In genomic region chr7:142608630-142609029, GRCh38 we compare ENCODE assay signal across 15 cellular contexts.
DNase-seq lines count a peak whose midpoint lies in the region; ATAC-seq and TF ChIP-seq lines count a peak whose summit lies in the region.
"Had no signal": no experiment of that assay in that cellular context is flagged by ENCODE, and none has a peak within 500 bp of the region (broad histone marks: within the 10 kb centered on the region; RNA-seq: fewer than 3 reads in every experiment).

No MANE protein-coding gene starts in this region.

- no CpG with 5 or more reads among the region's 1 CpG for WGBS in IMR-90 (ENCODE audit: extremely low coverage in 2 of 2, insufficient read length in 1 of 2), 2 experiments

- no peak overlapping the region for H2BK120ac ChIP-seq in IMR-90 (ENCODE audit: low read depth, low read length)

- DNase-seq in activated CD8-positive, alpha-beta memory T cell treated with anti-CD3 and anti-CD28 coated beads, Interleukin-2, amount 10 ng/mL, durations not matched to agents 7 days and 5 days: no peak
- no peak for DNase-seq in activated CD8-positive, alpha-beta memory T cell treated with anti-CD3 and anti-CD28 coated beads for 24 hours
- DNase-seq in IMR-90: no peak
- DNase-seq in PC-9: peak in 1 of 2 experiments; percentile 51
- DNase-seq in epithelial cell of esophagus (ENCODE audit: low read depth): peak; percentile 27
- DNase-seq in NK-92 treated with Interleukin-12 subunit alpha and Interleukin-12 subunit beta, amount 100 ng/mL, for 24 hours (lab: John Stamatoyannopoulos, UW): no peak
- DNase-seq in NCI-H2171 treated with DMSO at 0.1 percent for 48 hours (lab: John Stamatoyannopoulos, UW): no peak
- DNase-seq: DMS 273 treated with DMSO at 0.1 percent for 48 hours, GOT3, KG1, NCI-H146, NCI-H2081 treated with DMSO at 0.1 percent for 48 hours had no signal

- H3K4me3 Mint-ChIP-seq in activated CD8-positive, alpha-beta memory T cell treated with anti-CD3 and anti-CD28 coated beads, Interleukin-2, amount 10 ng/mL, durations not matched to agents 7 days and 5 days: no peak overlapping the region

- no peak overlapping the region for H2AK5ac ChIP-seq in IMR-90 (ENCODE audit: low read depth, low read length)

- no peaks in the 10 kb centered on the region for H3K79me2 ChIP-seq in PC-9 (ENCODE audit: low read depth)

- no peak overlapping the region for H3K4me3 ChIP-seq in IMR-90 (ENCODE audit: insufficient read depth, low read depth, low read length)
- H3K4me3 ChIP-seq in PC-9: no peak overlapping the region
- no peak overlapping the region for H3K4me3 ChIP-seq in epithelial cell of esophagus (ENCODE audit: low read length)
- H3K4me3 ChIP-seq: BLaER1 had no signal

- H4K91ac ChIP-seq in IMR-90 (ENCODE audit: insufficient read depth, low read depth, low read length): no peak overlapping the region

- no peak overlapping the region for H4K8ac ChIP-seq in IMR-90 (ENCODE audit: low read depth in 2 of 2, low read length in 2 of 2)

- ATAC-seq in activated CD8-positive, alpha-beta memory T cell treated with anti-CD3 and anti-CD28 coated beads, Interleukin-2, amount 10 ng/mL, durations not matched to agents 7 days and 5 days: no peak
- ATAC-seq in IMR-90 (ENCODE audit: low read depth): no peak
- ATAC-seq in HG02885 (IDR thresholded peaks at IDR 0.05; ENCODE audit: poor library complexity, unreplicated experiment): no peak
- ATAC-seq: Panc1 had no signal

- intact Hi-C loops in IMR-90 (cut with micrococcal nuclease) (loop anchor here (10.0 kb wide), 1 partner anchor 396 kb away; no protein-coding TSS in a partner anchor), PC-9 (cut with micrococcal nuclease; ENCODE audit: unreplicated experiment) (loop anchor here (10.0 kb wide), 1 partner anchor 284 kb away; no protein-coding TSS in a partner anchor)

- H3K9me3 ChIP-seq in IMR-90 (ENCODE audit: control insufficient read depth, insufficient read depth, low read length) (no peaks in the 10 kb centered on the region), PC-9 (ENCODE audit: insufficient read depth, low read depth) (no peaks in the 10 kb centered on the region)
- H3K9me3 ChIP-seq: BLaER1 had no signal

- H3K56ac ChIP-seq in IMR-90 (ENCODE audit: extremely low read depth, insufficient read depth, low read length): no peak overlapping the region

- TF ChIP-seq CTCF in IMR-90 (conservative IDR thresholded peaks at IDR 0.05; ENCODE audit: low read depth, low read length): no peak
- TF ChIP-seq CTCF in PC-9 (conservative IDR thresholded peaks at IDR 0.05): no peak
- TF ChIP-seq CTCF in epithelial cell of esophagus (IDR thresholded peaks at IDR 0.05; ENCODE audit: insufficient read depth, low read depth, low read length, missing control alignments): no peak

- H3K9me1 ChIP-seq in IMR-90 (ENCODE audit: insufficient read depth, low read length): no peaks in the 10 kb centered on the region

- no peaks in the 10 kb centered on the region for H4K20me1 ChIP-seq in IMR-90 (ENCODE audit: insufficient read depth, low read length)
- H4K20me1 ChIP-seq in PC-9 (ENCODE audit: insufficient read depth): no peaks in the 10 kb centered on the region
- H4K20me1 ChIP-seq: BLaER1 had no signal

- no peaks in the 10 kb centered on the region for H3K36me3 Mint-ChIP-seq in activated CD8-positive, alpha-beta memory T cell treated with anti-CD3 and anti-CD28 coated beads, Interleukin-2, amount 10 ng/mL, durations not matched to agents 7 days and 5 days

- no peak overlapping the region for H2AK9ac ChIP-seq in IMR-90 (replicated peaks; ENCODE audit: low read depth, low read length, poor library complexity)

- TF ChIP-seq RAD21 in IMR-90 (IDR thresholded peaks at IDR 0.05; ENCODE audit: low read length): no peak

- H2BK20ac ChIP-seq in IMR-90 (ENCODE audit: low read depth, low read length): no peak overlapping the region

- no peak overlapping the region for H3K4me2 ChIP-seq in IMR-90 (ENCODE audit: low read depth, low read length)
- peak overlapping the region; percentile 45 for H3K4me2 ChIP-seq in PC-9
- H3K4me2 ChIP-seq: BLaER1 had no signal

- H3K27me3 Mint-ChIP-seq in activated CD8-positive, alpha-beta memory T cell treated with anti-CD3 and anti-CD28 coated beads, Interleukin-2, amount 10 ng/mL, durations not matched to agents 7 days and 5 days: no peaks in the 10 kb centered on the region

- no peak overlapping the region for H4K5ac ChIP-seq in IMR-90 (ENCODE audit: low read depth, low read length)

- H3K23ac ChIP-seq in IMR-90 (ENCODE audit: low read depth, low read length): no peak overlapping the region

- no peak overlapping the region for H3K9ac ChIP-seq in IMR-90 (ENCODE audit: low read depth, low read length)
- H3K9ac ChIP-seq: BLaER1 had no signal

- H3K27ac Mint-ChIP-seq in activated CD8-positive, alpha-beta memory T cell treated with anti-CD3 and anti-CD28 coated beads, Interleukin-2, amount 10 ng/mL, durations not matched to agents 7 days and 5 days: peak overlapping the region; percentile 36

- BruUV-seq in IMR-90 (replicated peaks; lab: Mats Ljungman, UMichigan) (no TSS peak), PC-9 (replicated peaks; lab: Mats Ljungman, UMichigan) (no TSS peak)

- POLR2A ChIA-PET in IMR-90 (lab: Charles Lee; ENCODE audit: unreplicated experiment) (no interaction called here), PC-9 (lab: Charles Lee; ENCODE audit: unreplicated experiment) (no interaction called here)

- H3F3A ChIP-seq in PC-9 (ENCODE audit: insufficient read depth, low read depth): peaks cover 7% of the 10 kb centered on the region; the same call in 1 of the 2 replicates

- no peak overlapping the region for H2BK15ac ChIP-seq in IMR-90 (ENCODE audit: low read depth, low read length)

- in situ Hi-C loops in IMR-90 (cut with MboI; ENCODE audit: low sequenced_read_pairs): loop anchor here (10.0 kb wide), 1 partner anchor 176 kb away; no protein-coding TSS in a partner anchor

- no peak overlapping the region for H3K14ac ChIP-seq in IMR-90 (replicated peaks; ENCODE audit: low read depth, low read length)

- no peak overlapping the region for H2BK5ac ChIP-seq in IMR-90 (ENCODE audit: low read depth, low read length, poor library complexity, severe bottlenecking)

- no peak overlapping the region for H3K18ac ChIP-seq in IMR-90 (ENCODE audit: low read depth, low read length)

- dilution Hi-C loops in IMR-90 (cut with HindIII; ENCODE audit: low sequenced_read_pairs, unreplicated experiment): no loop called here

- no peaks in the 10 kb centered on the region for H3K79me1 ChIP-seq in IMR-90 (ENCODE audit: low read depth in 1 of 2, low read length in 2 of 2)

- H2AFZ ChIP-seq in IMR-90 (replicated peaks; ENCODE audit: low read length, poor library complexity): no peak overlapping the region
- 0 out of 2 replicates have a peak overlapping the region, but pooled peaks have one; percentile 53 for H2AFZ ChIP-seq in PC-9

- H3K9me3 Mint-ChIP-seq in activated CD8-positive, alpha-beta memory T cell treated with anti-CD3 and anti-CD28 coated beads, Interleukin-2, amount 10 ng/mL, durations not matched to agents 7 days and 5 days (ENCODE audit: low read depth): no peaks in the 10 kb centered on the region

- H3K4ac ChIP-seq in IMR-90 (ENCODE audit: low read depth, low read length): no peak overlapping the region

- 0 out of 2 replicates have a peak, but pooled peaks cover 3% of the 10 kb centered on the region for H3K27me3 ChIP-seq in IMR-90 (ENCODE audit: control insufficient read depth, insufficient read depth, low read length)
- H3K27me3 ChIP-seq in PC-9 (ENCODE audit: insufficient read depth, low read depth): no peaks in the 10 kb centered on the region
- H3K27me3 ChIP-seq: BLaER1 had no signal

- CTCF ChIA-PET in activated CD8-positive, alpha-beta memory T cell treated with anti-CD3 and anti-CD28 coated beads, Interleukin-2, amount 10 ng/mL, durations not matched to agents 7 days and 5 days (lab: Charles Lee): interaction anchor here (0.8 kb wide), 1 partner anchor 201 kb away, joined by 3 read pairs; no protein-coding TSS in a partner anchor
- CTCF ChIA-PET in IMR-90 (lab: Yijun Ruan, JAX): interaction anchor here (1.0 to 1.3 kb wide), 2 partner anchors 14 to 174 kb away, joined by 3 to 4 read pairs; no protein-coding TSS in a partner anchor
- CTCF ChIA-PET in PC-9 (lab: Charles Lee): interaction anchor here (0.6 kb wide), 1 partner anchor 202 kb away, joined by 3 read pairs; no protein-coding TSS in a partner anchor

- H3K36me3 ChIP-seq in IMR-90 (ENCODE audit: control insufficient read depth, insufficient read depth, low read length) (no peaks in the 10 kb centered on the region), PC-9 (ENCODE audit: low read depth) (no peaks in the 10 kb centered on the region)
- H3K36me3 ChIP-seq: BLaER1 had no signal

- H3K4me1 Mint-ChIP-seq in activated CD8-positive, alpha-beta memory T cell treated with anti-CD3 and anti-CD28 coated beads, Interleukin-2, amount 10 ng/mL, durations not matched to agents 7 days and 5 days: peaks cover 31% of the 10 kb centered on the region

- H3K4me1 ChIP-seq in IMR-90 (ENCODE audit: control insufficient read depth, insufficient read depth, low read length): 0 out of 2 replicates have a peak, but pooled peaks cover 1% of the 10 kb centered on the region
- peaks cover 21% of the 10 kb centered on the region for H3K4me1 ChIP-seq in PC-9 (replicated peaks; ENCODE audit: insufficient read depth)

- H3K9me2 ChIP-seq in PC-9 (ENCODE audit: insufficient read depth): no peaks in the 10 kb centered on the region

- no peak for TF ChIP-seq POLR2A in IMR-90 (IDR thresholded peaks at IDR 0.05; ENCODE audit: low read depth, low read length)

- H3K27ac ChIP-seq in IMR-90 (ENCODE audit: insufficient read depth, low read length): no peak overlapping the region
- H3K27ac ChIP-seq in PC-9: peak overlapping the region; percentile 80
- H3K27ac ChIP-seq: BLaER1 had no signal

TF ChIP-seq in IMR-90, 13 proteins besides CTCF, POLR2A, EP300 and RAD21:
- TF ChIP-seq ELK1 (IDR thresholded peaks at IDR 0.05; ENCODE audit: borderline replicate concordance, low read depth, low read length) (no peak), CEBPB (IDR thresholded peaks at IDR 0.05; ENCODE audit: low read depth, low read length) (peak; percentile 47; the same call in 1 of the 2 replicates)
TF ChIP-seq in IMR-90: peak in this region for 1.
